Comparison of ENCODE assay signal across 19 cellular contexts in genomic region chr2:181957668-181958067, GRCh38. TPM values are rescaled to one million over a fixed set of nuclear protein-coding genes. Genes with fewer than 3 reads are reported as not detected.
"Had no signal": no experiment of that assay in that cellular context is flagged by ENCODE, and none has a peak within 500 bp of the region (broad histone marks: within the 10 kb centered on the region; RNA-seq: fewer than 3 reads in every experiment).

No MANE protein-coding gene starts in this region.

- H3K36me3 ChIP-seq: colonic mucosa had no signal

- DNase-seq: activated CD4-positive, alpha-beta T cell treated with anti-CD3 and anti-CD28 coated beads, Interleukin-2, amount 10 ng/mL, durations not matched to agents 24 days and 14 days; activated CD4-positive, CD25-positive, alpha-beta regulatory T cell; activated CD8-positive, alpha-beta memory T cell treated with anti-CD3 and anti-CD28 coated beads, Interleukin-2, amount 50 U/mL, for 48 hours; activated CD8-positive, alpha-beta T cell treated with anti-CD3 and anti-CD28 coated beads, Interleukin-2, amount 10 ng/mL, durations not matched to agents 7 days and 5 days; activated gamma-delta T cell; activated T-cell treated with anti-CD3 and anti-CD28 coated beads, Interleukin-2, amount 50 U/mL, for 72 hours; body of pancreas; central memory CD4-positive, alpha-beta T cell; colonic mucosa; effector CD4-positive, alpha-beta T cell; foreskin keratinocyte; kidney glomerular epithelial cell; mesendoderm; psoas muscle; stimulated activated CD4-positive, alpha-beta T cell treated with anti-CD3 and anti-CD28 coated beads, Interleukin-2, amount 100 ng/mL, for 24 hours had no signal

- H3K27me3 ChIP-seq: body of pancreas, colonic mucosa, foreskin keratinocyte had no signal

- H3K4me1 ChIP-seq: colonic mucosa, psoas muscle had no signal

- H3K27ac ChIP-seq: body of pancreas, colonic mucosa, foreskin keratinocyte, psoas muscle had no signal

- ATAC-seq: activated CD8-positive, alpha-beta T cell treated with anti-CD3 and anti-CD28 coated beads, Interleukin-2, amount 10 ng/mL, durations not matched to agents 7 days and 5 days; activated naive CD4-positive, alpha-beta T cell treated with anti-CD3 and anti-CD28 coated beads, Interleukin-2, amount 50 U/mL, for 72 hours; activated T-cell treated with anti-CD3 and anti-CD28 coated beads, Interleukin-2, amount 50 U/mL, for 72 hours; body of pancreas; foreskin keratinocyte; psoas muscle; sciatic nerve had no signal

- H3K9me3 ChIP-seq: body of pancreas, colonic mucosa, psoas muscle had no signal

- H3K4me3 ChIP-seq: body of pancreas, colonic mucosa, psoas muscle had no signal

- FAIRE-seq: TTC549 had no signal

RNA-seq across cellular contexts. Expression of gene PPP1R1C, which starts 28.0 kb away (rescaled TPM):
- total RNA-seq: activated CD4-positive, alpha-beta T cell treated with anti-CD3 and anti-CD28 coated beads, Interleukin-2, amount 10 ng/mL, durations not matched to agents 24 days and 14 days; activated CD8-positive, alpha-beta T cell treated with anti-CD3 and anti-CD28 coated beads, Interleukin-2, amount 10 ng/mL, durations not matched to agents 7 days and 5 days; activated naive CD4-positive, alpha-beta T cell treated with anti-CD3 and anti-CD28 coated beads, Interleukin-2, amount 50 U/mL, for 72 hours; activated T-cell treated with anti-CD3 and anti-CD28 coated beads, Interleukin-2, amount 50 U/mL, for 72 hours; colonic mucosa had no signal
- polyA plus RNA-seq: neural cell had no signal
